In the genomic region with DNA sequence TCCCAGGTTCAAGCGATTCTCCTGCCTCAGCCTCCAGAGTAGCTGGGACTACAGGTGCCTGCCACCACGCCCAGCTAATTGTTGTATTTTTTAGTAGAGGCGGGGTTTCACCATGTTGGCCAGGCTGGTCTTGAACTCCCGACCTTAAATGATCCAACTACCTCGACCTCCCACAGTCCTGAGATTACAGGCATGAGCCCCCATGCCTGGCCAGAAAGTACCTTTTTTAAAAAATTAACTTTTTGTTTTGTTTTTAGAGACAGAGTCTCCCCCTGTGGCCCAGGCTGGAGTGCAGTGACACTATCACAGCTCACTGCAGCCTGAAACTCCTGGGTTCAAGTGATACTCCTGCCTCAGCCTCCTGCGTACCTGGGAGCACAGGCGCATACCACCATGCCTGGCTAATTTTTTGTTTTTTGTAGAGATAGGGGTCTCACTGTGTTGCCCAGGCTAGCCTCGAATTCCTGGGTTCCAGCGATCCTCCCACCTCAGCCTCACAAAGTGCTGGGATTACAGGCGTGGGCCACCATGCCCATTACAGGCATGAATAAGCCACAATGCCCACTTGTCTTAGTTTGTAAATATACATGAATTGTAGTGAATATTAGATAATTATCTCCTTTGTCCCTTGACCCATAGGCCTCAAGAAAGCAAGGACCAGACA, we compare ENCODE assay signal across 13 cellular contexts.
"Had no signal": no experiment of that assay in that cellular context is flagged by ENCODE, and none has a peak within 500 bp of the region (broad histone marks: within the 10 kb centered on the region; RNA-seq: fewer than 3 reads in every experiment).

No MANE protein-coding gene starts in this region.

- H3K4me3 ChIP-seq: adrenal gland, lung, upper lobe of left lung had no signal

- H3K4me3 Mint-ChIP-seq: activated CD8-positive, alpha-beta memory T cell treated with anti-CD3 and anti-CD28 coated beads, Interleukin-2, amount 10 ng/mL, durations not matched to agents 7 days and 5 days; activated naive CD4-positive, alpha-beta T cell treated with anti-CD3 and anti-CD28 coated beads, Interleukin-2, amount 50 U/mL, for 24 hours; stimulated activated naive CD8-positive, alpha-beta T cell treated with anti-CD3 and anti-CD28 coated beads, Interleukin-15, Interleukin-2, amounts not matched to agents 100 ng/mL and 50 ng/mL, for 24 hours had no signal

- H3K27me3 Mint-ChIP-seq: activated CD8-positive, alpha-beta memory T cell treated with anti-CD3 and anti-CD28 coated beads, Interleukin-2, amount 10 ng/mL, durations not matched to agents 7 days and 5 days; activated naive CD4-positive, alpha-beta T cell treated with anti-CD3 and anti-CD28 coated beads, Interleukin-2, amount 50 U/mL, for 24 hours; stimulated activated naive CD8-positive, alpha-beta T cell treated with anti-CD3 and anti-CD28 coated beads, Interleukin-15, Interleukin-2, amounts not matched to agents 100 ng/mL and 50 ng/mL, for 24 hours had no signal

- H3K36me3 ChIP-seq: adrenal gland, upper lobe of left lung had no signal

- H3K9me3 Mint-ChIP-seq: activated naive CD4-positive, alpha-beta T cell treated with anti-CD3 and anti-CD28 coated beads, Interleukin-2, amount 50 U/mL, for 24 hours; stimulated activated naive CD8-positive, alpha-beta T cell treated with anti-CD3 and anti-CD28 coated beads, Interleukin-15, Interleukin-2, amounts not matched to agents 100 ng/mL and 50 ng/mL, for 24 hours had no signal

- H3K9me3 ChIP-seq: adrenal gland, upper lobe of left lung had no signal

- H3K36me3 Mint-ChIP-seq: activated CD8-positive, alpha-beta memory T cell treated with anti-CD3 and anti-CD28 coated beads, Interleukin-2, amount 10 ng/mL, durations not matched to agents 7 days and 5 days; activated naive CD4-positive, alpha-beta T cell treated with anti-CD3 and anti-CD28 coated beads, Interleukin-2, amount 50 U/mL, for 24 hours had no signal

- H3K27me3 ChIP-seq: adrenal gland, upper lobe of left lung had no signal

- ATAC-seq: activated CD8-positive, alpha-beta memory T cell treated with anti-CD3 and anti-CD28 coated beads, Interleukin-2, amount 10 ng/mL, durations not matched to agents 7 days and 5 days; left colon had no signal

- DNase-seq: activated CD4-positive, alpha-beta T cell treated with anti-CD3 and anti-CD28 coated beads, Interleukin-2, amount 50 U/mL, for 48 hours; activated T-cell treated with anti-CD3 and anti-CD28 coated beads, Interleukin-2, amount 50 U/mL, for 1 hour; left colon; posterior cingulate gyrus; retina; stimulated activated CD4-positive, alpha-beta T cell treated with anti-CD3 and anti-CD28 coated beads, Interleukin-2, amount 100 ng/mL, for 48 hours; T-helper 9 cell; upper lobe of left lung had no signal

- H3K4me1 ChIP-seq: adrenal gland, upper lobe of left lung had no signal

- H3K27ac Mint-ChIP-seq: activated CD8-positive, alpha-beta memory T cell treated with anti-CD3 and anti-CD28 coated beads, Interleukin-2, amount 10 ng/mL, durations not matched to agents 7 days and 5 days; activated naive CD4-positive, alpha-beta T cell treated with anti-CD3 and anti-CD28 coated beads, Interleukin-2, amount 50 U/mL, for 24 hours; stimulated activated naive CD8-positive, alpha-beta T cell treated with anti-CD3 and anti-CD28 coated beads, Interleukin-15, Interleukin-2, amounts not matched to agents 100 ng/mL and 50 ng/mL, for 24 hours had no signal

- H3K27ac ChIP-seq: adrenal gland, upper lobe of left lung had no signal

- H3K4me1 Mint-ChIP-seq: activated CD8-positive, alpha-beta memory T cell treated with anti-CD3 and anti-CD28 coated beads, Interleukin-2, amount 10 ng/mL, durations not matched to agents 7 days and 5 days; activated naive CD4-positive, alpha-beta T cell treated with anti-CD3 and anti-CD28 coated beads, Interleukin-2, amount 50 U/mL, for 24 hours had no signal
